ENCODE assay signal across 31 cellular contexts in the genomic region with DNA sequence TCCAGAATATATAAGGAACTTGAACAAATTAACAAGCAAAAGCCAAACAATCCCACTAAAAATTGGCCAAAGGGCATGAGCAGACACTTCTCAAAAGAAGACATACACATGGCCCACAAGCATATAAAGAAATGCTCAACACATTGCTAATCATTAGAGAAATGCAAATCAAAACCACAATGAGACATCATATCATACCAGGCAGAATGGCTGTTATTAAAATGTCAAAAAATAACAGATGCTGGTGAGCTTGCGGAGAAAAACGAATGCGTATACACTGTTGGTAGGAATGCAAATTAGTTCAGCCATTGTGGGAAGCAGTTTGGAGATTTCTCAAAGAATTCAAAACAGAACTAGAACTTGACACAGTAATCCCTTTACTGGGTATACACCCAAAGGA.
"Had no signal": no experiment of that assay in that cellular context is flagged by ENCODE, and none has a peak within 500 bp of the region (broad histone marks: within the 10 kb centered on the region; RNA-seq: fewer than 3 reads in every experiment).

No MANE protein-coding gene starts in this region.

- H3K27ac ChIP-seq: adrenal gland, ascending aorta, breast epithelium, cardiac muscle cell, coronary artery, dorsolateral prefrontal cortex, WERI-Rb-1 had no signal

- H3K36me3 ChIP-seq: adrenal gland, ascending aorta, breast epithelium, cardiac muscle cell, WERI-Rb-1 had no signal

- H3K9me3 ChIP-seq: adrenal gland had no signal

- H3K4me3 ChIP-seq: adrenal gland, ascending aorta, breast epithelium, cardiac muscle cell, coronary artery, dorsolateral prefrontal cortex had no signal

- ATAC-seq: activated CD4-positive, CD25-positive, alpha-beta regulatory T cell treated with anti-CD3 and anti-CD28 coated beads, Interleukin-2, amount 50 U/mL, for 24 hours; activated CD8-positive, alpha-beta T cell treated with anti-CD3 and anti-CD28 coated beads for 36 hours; activated naive CD8-positive, alpha-beta T cell treated with anti-CD3 and anti-CD28 coated beads, Interleukin-2, amount 50 U/mL, for 24 hours; activated T-cell treated with anti-CD3 and anti-CD28 coated beads, Interleukin-2, amount 50 U/mL, for 4 hours; activated T-helper 17 cell treated with anti-CD3 and anti-CD28 coated beads, Interleukin-2, amount 50 U/mL, for 72 hours; esophagus mucosa; T-helper 17 cell had no signal

- DNase-seq: activated B cell treated with CpG ODN at 0.5 μM for 24 hours; activated CD4-positive, alpha-beta T cell treated with anti-CD3 and anti-CD28 coated beads for 48 hours; activated CD4-positive, alpha-beta T cell treated with anti-CD3 and anti-CD28 coated beads, Interleukin-2, amount 50 U/mL, for 1 hour; activated CD4-positive, alpha-beta T cell treated with anti-CD3 and anti-CD28 coated beads, Interleukin-2, amount 50 U/mL, for 48 hours; activated CD8-positive, alpha-beta memory T cell treated with anti-CD3 and anti-CD28 coated beads for 24 hours; activated CD8-positive, alpha-beta T cell treated with anti-CD3 and anti-CD28 coated beads for 36 hours; activated effector memory CD4-positive, alpha-beta T cell treated with Interleukin-2 at 50 U/mL for 16 hours; activated gamma-delta T cell treated with Interleukin-2 at 50 U/mL for 16 hours; activated naive CD4-positive, alpha-beta T cell treated with Interleukin-2 at 50 U/mL for 16 hours; activated naive CD8-positive, alpha-beta T cell treated with anti-CD3 and anti-CD28 coated beads for 36 hours; activated naive CD8-positive, alpha-beta T cell treated with anti-CD3 and anti-CD28 coated beads, Interleukin-2, amount 50 U/mL, for 24 hours; activated T-cell treated with anti-CD3 and anti-CD28 coated beads, Interleukin-2, amount 50 U/mL, for 4 hours; adrenal gland; amygdala; central memory CD4-positive, alpha-beta T cell; cerebellar nuclear complex; dorsolateral prefrontal cortex; effector memory CD4-positive, alpha-beta T cell; endodermal cell; head of caudate nucleus; hippocampal formation; T-helper 17 cell; T1000; WERI-Rb-1 had no signal
